Comparison of ENCODE assay signal across 15 cellular contexts in genomic region chr7:98291717-98292116, GRCh38. TPM values are rescaled to one million over a fixed set of nuclear protein-coding genes. Genes with fewer than 3 reads are reported as not detected.
DNase-seq lines count a peak whose midpoint lies in the region; FAIRE-seq and TF ChIP-seq lines count a peak whose summit lies in the region.
"Had no signal": no experiment of that assay in that cellular context is flagged by ENCODE, and none has a peak within 500 bp of the region (broad histone marks: within the 10 kb centered on the region; RNA-seq: fewer than 3 reads in every experiment).

No MANE protein-coding gene starts in this region.

- H3K4me2 ChIP-seq in DOHH2 (ENCODE audit: low read length) (no peak overlapping the region), H9 (ENCODE audit: insufficient read depth, insufficient read length, low read length) (no peak overlapping the region), neural progenitor cell (no peak overlapping the region)

- no peak overlapping the region for H4K8ac ChIP-seq in H9 (replicated peaks; ENCODE audit: insufficient read length, low read depth, low read length)

- no peaks in the 10 kb centered on the region for H3K79me1 ChIP-seq in H9 (ENCODE audit: insufficient read depth, low read depth, low read length, poor library complexity, severe bottlenecking)

- H2BK12ac ChIP-seq in H9 (ENCODE audit: insufficient read length, low read depth, low read length), result no peak overlapping the region

- H4K5ac ChIP-seq in H9 (ENCODE audit: insufficient read length, low read depth, low read length), result no peak overlapping the region

- H3K27me3 ChIP-seq in DOHH2 (ENCODE audit: control insufficient read depth, low read length) (no peaks in the 10 kb centered on the region), H9 (ENCODE audit: insufficient read depth, low read length) (no peaks in the 10 kb centered on the region), bronchial epithelial cell (ENCODE audit: control insufficient read depth, insufficient read depth, low read length) (no peaks in the 10 kb centered on the region), neural progenitor cell (no peaks in the 10 kb centered on the region)
- H3K27me3 ChIP-seq: esophagus muscularis mucosa had no signal

- no peak overlapping the region for H3T11ph ChIP-seq in H9 (ENCODE audit: low read length)

- H3K36me3 Mint-ChIP-seq in H9 (ENCODE audit: insufficient read depth in 1 of 3, low read depth in 3 of 3) (peaks cover 8 to 51% (median 43%) of the 10 kb centered on the region in 3 experiments), neural progenitor cell (peaks cover 3% of the 10 kb centered on the region)

- 0 out of 2 replicates have a peak, but pooled peaks cover 3% of the 10 kb centered on the region for H3K36me3 ChIP-seq in DOHH2 (ENCODE audit: control insufficient read depth, low read length)
- peaks cover 29% of the 10 kb centered on the region for H3K36me3 ChIP-seq in bronchial epithelial cell (ENCODE audit: control insufficient read depth, insufficient read depth, low read length)
- no peaks in the 10 kb centered on the region for H3K36me3 ChIP-seq in neural progenitor cell

- no peak overlapping the region for H3K9ac ChIP-seq in H9 (ENCODE audit: extremely low read depth, insufficient read length, low read length)
- H3K9ac ChIP-seq in neural progenitor cell, result no peak overlapping the region

- H3K4me1 Mint-ChIP-seq in H9 (peaks cover 23 to 32% of the 10 kb centered on the region in 2 experiments), neural progenitor cell (peaks cover 4% of the 10 kb centered on the region)

- H3K79me2 ChIP-seq in DOHH2 (ENCODE audit: control insufficient read depth, low read length) (no peaks in the 10 kb centered on the region), H9 (ENCODE audit: insufficient read depth, low read length) (0 out of 2 replicates have a peak, but pooled peaks cover 2% of the 10 kb centered on the region), neural progenitor cell (ENCODE audit: low read depth) (peaks cover 33% of the 10 kb centered on the region)

- H3K9me3 ChIP-seq in DOHH2 (ENCODE audit: control insufficient read depth, insufficient read depth, low read length) (no peaks in the 10 kb centered on the region), H9 (ENCODE audit: control insufficient read depth, low read depth, low read length) (no peaks in the 10 kb centered on the region), neural progenitor cell (ENCODE audit: low read depth) (no peaks in the 10 kb centered on the region)
- H3K9me3 ChIP-seq: esophagus muscularis mucosa, thoracic aorta had no signal

- no peak overlapping the region for H3K23ac ChIP-seq in H9 (ENCODE audit: insufficient read length, low read depth, low read length)

- H3K23me2 ChIP-seq in H9 (ENCODE audit: insufficient read length, low read depth, low read length, poor library complexity, severe bottlenecking), result no peaks in the 10 kb centered on the region

- H3K4me1 ChIP-seq in DOHH2 (ENCODE audit: control insufficient read depth, low read length), result peaks cover 15% of the 10 kb centered on the region
- no peaks in the 10 kb centered on the region for H3K4me1 ChIP-seq in H9 (ENCODE audit: insufficient read depth, low read length)
- peaks cover 6% of the 10 kb centered on the region for H3K4me1 ChIP-seq in neural progenitor cell

- H3K9me3 Mint-ChIP-seq in H9 (no peaks in the 10 kb centered on the region), neural progenitor cell (no peaks in the 10 kb centered on the region)
- H3K9me3 Mint-ChIP-seq: activated naive CD4-positive, alpha-beta T cell treated with anti-CD3 and anti-CD28 coated beads for 36 hours; T-helper 2 cell treated with Interferon-gamma antibody and Interleukin-4, amounts not matched to agents 5 μg/mL and 100 μg/mL, for 36 hours had no signal

- H3F3A ChIP-seq in DOHH2 (ENCODE audit: control insufficient read depth, insufficient read depth) (no peaks in the 10 kb centered on the region), neural progenitor cell (ENCODE audit: low read depth) (peaks cover 11% of the 10 kb centered on the region)

- no peak overlapping the region for H2BK5ac ChIP-seq in H9 (ENCODE audit: insufficient read length, low read length)

- H4K20me1 ChIP-seq in DOHH2 (ENCODE audit: control insufficient read depth, insufficient read depth, low read depth, low read length), result no peaks in the 10 kb centered on the region
- no peaks in the 10 kb centered on the region for H4K20me1 ChIP-seq in H9 (ENCODE audit: control insufficient read depth, insufficient read depth, insufficient read length)
- H4K20me1 ChIP-seq in neural progenitor cell (ENCODE audit: low read depth), result peaks cover 55% of the 10 kb centered on the region

- peak overlapping the region in 2 of 3 experiments; percentile 47 to 55; a peak in 2 of 7 replicates for H3K27ac Mint-ChIP-seq in H9
- H3K27ac Mint-ChIP-seq in neural progenitor cell, result no peak overlapping the region
- H3K27ac Mint-ChIP-seq: activated CD8-positive, alpha-beta T cell treated with anti-CD3 and anti-CD28 coated beads, Interleukin-2, amount 10 ng/mL, durations not matched to agents 7 days and 5 days; activated naive CD4-positive, alpha-beta T cell treated with anti-CD3 and anti-CD28 coated beads for 36 hours; T-helper 2 cell treated with Interferon-gamma antibody and Interleukin-4, amounts not matched to agents 5 μg/mL and 100 μg/mL, for 36 hours had no signal

- no peaks in the 10 kb centered on the region for H3K9me2 ChIP-seq in DOHH2 (replicated peaks; ENCODE audit: control insufficient read depth, low read length)

- H3K4ac ChIP-seq in H9 (ENCODE audit: low read depth, low read length), result no peak overlapping the region

- no peak overlapping the region for H3K4me3 ChIP-seq in DOHH2 (ENCODE audit: low read length)
- no peak overlapping the region for H3K4me3 ChIP-seq in bronchial epithelial cell (ENCODE audit: low read depth, low read length)
- H3K4me3 ChIP-seq in neural progenitor cell, result no peak overlapping the region
- H3K4me3 ChIP-seq: esophagus muscularis mucosa, thoracic aorta had no signal

- WGBS in H9 (ENCODE audit: extremely low coverage, insufficient read length, low lambda C conversion rate), result no CpG with 5 or more reads among the region's 7 CpGs

- H3K56ac ChIP-seq in H9 (ENCODE audit: insufficient read length, low read depth, low read length), result no peak overlapping the region

- H2AFZ ChIP-seq in H9 (ENCODE audit: low read length) (no peak overlapping the region), neural progenitor cell (replicated peaks) (no peak overlapping the region)

- no peak overlapping the region for H2BK15ac ChIP-seq in H9 (ENCODE audit: low read depth, low read length)

- no peak overlapping the region for H3K14ac ChIP-seq in H9 (ENCODE audit: insufficient read depth, low read length)

- H3K27me3 Mint-ChIP-seq in H9 (ENCODE audit: low read depth) (no peaks in the 10 kb centered on the region), neural progenitor cell (ENCODE audit: insufficient read depth, low read depth) (no peaks in the 10 kb centered on the region)

- no peak overlapping the region for H4K91ac ChIP-seq in H9 (ENCODE audit: insufficient read length, low read depth, low read length)

- H3K27ac ChIP-seq in DOHH2 (ENCODE audit: low read depth, low read length) (no peak overlapping the region), H9 (ENCODE audit: insufficient read length, low read depth, low read length) (no peak overlapping the region), neural progenitor cell (no peak overlapping the region)
- H3K27ac ChIP-seq: esophagus muscularis mucosa, thoracic aorta had no signal

- DNase-seq in H9 (no peak), bronchial epithelial cell (ENCODE audit: low read depth) (no peak), neural progenitor cell (ENCODE audit: low spot score) (no peak), T-helper 1 cell (no peak), RCC 7860 (ENCODE audit: low spot score) (no peak), NCI-H226 (no peak), LoVo (ENCODE audit: low spot score) (no peak)
- DNase-seq: activated CD8-positive, alpha-beta T cell treated with anti-CD3 and anti-CD28 coated beads, Interleukin-2, amount 10 ng/mL, durations not matched to agents 7 days and 5 days; activated naive CD4-positive, alpha-beta T cell treated with anti-CD3 and anti-CD28 coated beads for 36 hours; cerebellar nuclear complex; NCI-H2107 had no signal

- H2AK5ac ChIP-seq in H9 (ENCODE audit: insufficient read length, low read length), result no peak overlapping the region

- peak; percentile 50 for TF ChIP-seq CTCF in DOHH2 (IDR thresholded peaks at IDR 0.05; ENCODE audit: low read depth, low read length, poor library complexity, severe bottlenecking)
- TF ChIP-seq CTCF in H9 (conservative IDR thresholded peaks at IDR 0.05), result peak; percentile 51
- TF ChIP-seq CTCF in bronchial epithelial cell (IDR thresholded peaks at IDR 0.05; ENCODE audit: insufficient read depth, low read length, severe bottlenecking), result peak; percentile 32
- TF ChIP-seq CTCF in neural progenitor cell (IDR thresholded peaks at IDR 0.05), result peak; percentile 10

- FAIRE-seq in bronchial epithelial cell (lab: Jason Lieb, UNC) (no peak), RCC 7860 (lab: Jason Lieb, UNC) (no peak)

- H2BK20ac ChIP-seq in H9 (ENCODE audit: low read depth, low read length, poor library complexity, severe bottlenecking), result no peak overlapping the region

- H3K4me3 Mint-ChIP-seq in H9, result no peak overlapping the region
- H3K4me3 Mint-ChIP-seq in neural progenitor cell, result no peak overlapping the region
- H3K4me3 Mint-ChIP-seq: activated CD8-positive, alpha-beta T cell treated with anti-CD3 and anti-CD28 coated beads, Interleukin-2, amount 10 ng/mL, durations not matched to agents 7 days and 5 days; activated naive CD4-positive, alpha-beta T cell treated with anti-CD3 and anti-CD28 coated beads for 36 hours; T-helper 2 cell treated with Interferon-gamma antibody and Interleukin-4, amounts not matched to agents 5 μg/mL and 100 μg/mL, for 36 hours had no signal

- no peak overlapping the region for H3K18ac ChIP-seq in H9 (ENCODE audit: insufficient read length, low read depth, low read length)

- H2BK120ac ChIP-seq in H9 (ENCODE audit: low read depth, low read length, poor library complexity, severe bottlenecking), result no peak overlapping the region

RNA-seq across cellular contexts. Expression of gene BRI3, which starts 10.2 kb away (rescaled TPM):
- total RNA-seq in H9 (2021), result 99.7 and 102 TPM in 2 replicates
- total RNA-seq in bronchial epithelial cell, result 53.7 and 64.0 TPM in 2 replicates
- total RNA-seq in neural progenitor cell (ENCODE audit: low replicate concordance), result 22.2 and 26.4 TPM in 2 replicates

RNA-seq across cellular contexts. Expression of gene TECPR1, which starts 39.7 kb away (rescaled TPM):
- total RNA-seq in H9 (2021), result 13.9 and 15.6 TPM in 2 replicates
- 8.2 and 12.4 TPM in 2 replicates for total RNA-seq in bronchial epithelial cell
- 10.8 and 27.8 TPM in 2 replicates for total RNA-seq in neural progenitor cell (ENCODE audit: low replicate concordance)
